Comparison of ENCODE assay signal across 14 cellular contexts in the genomic region with DNA sequence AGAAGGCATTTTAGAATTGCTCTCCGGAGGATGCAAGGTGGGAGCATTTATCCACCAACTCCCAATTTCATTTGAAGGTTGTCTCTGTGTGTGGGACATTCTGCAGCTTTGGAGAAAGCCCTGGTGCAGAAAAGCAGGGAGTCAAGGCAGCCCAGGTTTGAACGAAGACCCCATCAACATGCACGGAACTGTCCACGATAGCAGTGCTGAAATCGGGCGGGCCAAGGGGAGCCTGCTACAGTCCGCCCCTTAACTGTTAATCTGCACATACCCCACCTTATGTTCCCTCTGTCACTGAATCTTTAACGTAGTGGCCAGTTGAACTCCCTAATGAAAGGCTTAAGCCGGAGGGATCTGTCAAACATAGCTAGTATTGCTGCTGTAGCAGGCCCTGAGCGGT.
"Had no signal": no experiment of that assay in that cellular context is flagged by ENCODE, and none has a peak within 500 bp of the region (broad histone marks: within the 10 kb centered on the region; RNA-seq: fewer than 3 reads in every experiment).

No MANE protein-coding gene starts in this region.

- H3K27ac ChIP-seq: dorsolateral prefrontal cortex, left lung, prostate gland, suprapubic skin, VCaP had no signal

- ATAC-seq: activated T-cell treated with anti-CD3 and anti-CD28 coated beads, Interleukin-2, amount 50 U/mL, for 4 hours; left lung; natural killer cell treated with Interleukin-12 subunit alpha and Interleukin-12 subunit beta and Interleukin-15 and Interleukin-18, amount 100 ng/mL, for 72 hours; sciatic nerve had no signal

- DNase-seq: activated CD4-positive, alpha-beta memory T cell treated with anti-CD3 and anti-CD28 coated beads for 36 hours; activated effector memory CD4-positive, alpha-beta T cell treated with anti-CD3 and anti-CD28 coated beads, Interleukin-2, amount 50 U/mL, for 16 hours; activated T-cell treated with anti-CD3 and anti-CD28 coated beads, Interleukin-2, amount 50 U/mL, for 4 hours; amniotic stem cell; dorsolateral prefrontal cortex; islet precursor cell; left lung; T1000; trophoblast cell had no signal

- H3K36me3 ChIP-seq: left lung, prostate gland, suprapubic skin had no signal

- H3K9me3 ChIP-seq: prostate gland, suprapubic skin had no signal

- H3K4me1 ChIP-seq: left lung, prostate gland, suprapubic skin had no signal

- H3K4me3 ChIP-seq: dorsolateral prefrontal cortex, left lung, prostate gland, suprapubic skin had no signal
